In genomic region chr9:121324755-121325154, GRCh38 we compare ENCODE assay signal across 21 cellular contexts. TPM values are rescaled to one million over a fixed set of nuclear protein-coding genes. Genes with fewer than 3 reads are reported as not detected.
DNase-seq lines count a peak whose midpoint lies in the region; ATAC-seq and TF ChIP-seq lines count a peak whose summit lies in the region.
"Had no signal": no experiment of that assay in that cellular context is flagged by ENCODE, and none has a peak within 500 bp of the region (broad histone marks: within the 10 kb centered on the region; RNA-seq: fewer than 3 reads in every experiment).

No MANE protein-coding gene starts in this region.

- H2AFZ ChIP-seq in osteoblast (ENCODE audit: low read length), result no peak overlapping the region
- no peak overlapping the region for H2AFZ ChIP-seq in hepatocyte

- H3K27me3 Mint-ChIP-seq in effector memory CD8-positive, alpha-beta T cell, result no peaks in the 10 kb centered on the region
- no peaks in the 10 kb centered on the region for H3K27me3 Mint-ChIP-seq in activated T-cell treated with anti-CD3 and anti-CD28 coated beads, Interleukin-2, amount 50 U/mL, for 4 hours (ENCODE audit: low read depth)
- H3K27me3 Mint-ChIP-seq in naive thymus-derived CD8-positive, alpha-beta T cell, result no peaks in the 10 kb centered on the region
- H3K27me3 Mint-ChIP-seq: CD4-positive, CD25-positive, alpha-beta regulatory T cell; central memory CD8-positive, alpha-beta T cell had no signal

- H3K4me3 Mint-ChIP-seq in effector memory CD8-positive, alpha-beta T cell, result no peak overlapping the region
- no peak overlapping the region for H3K4me3 Mint-ChIP-seq in activated T-cell treated with anti-CD3 and anti-CD28 coated beads, Interleukin-2, amount 50 U/mL, for 4 hours
- H3K4me3 Mint-ChIP-seq in naive thymus-derived CD8-positive, alpha-beta T cell, result no peak overlapping the region
- H3K4me3 Mint-ChIP-seq: CD4-positive, CD25-positive, alpha-beta regulatory T cell; central memory CD8-positive, alpha-beta T cell had no signal

- 100% methylated on average over 2 of the region's 2 CpGs for WGBS in hepatocyte (ENCODE audit: low lambda C conversion rate, missing lambda C conversion rate)

- POLR2A ChIA-PET in naive thymus-derived CD8-positive, alpha-beta T cell (lab: Charles Lee), result no interaction called here

- no peaks in the 10 kb centered on the region for H3K9me3 Mint-ChIP-seq in effector memory CD8-positive, alpha-beta T cell
- no peaks in the 10 kb centered on the region for H3K9me3 Mint-ChIP-seq in activated T-cell treated with anti-CD3 and anti-CD28 coated beads, Interleukin-2, amount 50 U/mL, for 4 hours
- no peaks in the 10 kb centered on the region for H3K9me3 Mint-ChIP-seq in naive thymus-derived CD8-positive, alpha-beta T cell
- H3K9me3 Mint-ChIP-seq: CD4-positive, CD25-positive, alpha-beta regulatory T cell; central memory CD8-positive, alpha-beta T cell had no signal

- H4K20me1 ChIP-seq in osteoblast (ENCODE audit: insufficient read depth, low read length), result peaks cover 3% of the 10 kb centered on the region
- H4K20me1 ChIP-seq in hepatocyte (ENCODE audit: insufficient read depth, poor library complexity, severe bottlenecking), result no peaks in the 10 kb centered on the region

- intact Hi-C loops in tibial artery (cut with DNase I; ENCODE audit: low total_unique reads), result loop anchor here (5.0 kb wide), 1 partner anchor 48 kb away; the partner anchor contains the start of gene STOM

- H3K27ac ChIP-seq in osteoblast (ENCODE audit: low read depth, low read length) (peak overlapping the region; percentile 63), tibial artery (peak overlapping the region; percentile 92 to 95), hepatocyte (no peak overlapping the region)
- H3K27ac ChIP-seq: WERI-Rb-1 had no signal

- H3K79me2 ChIP-seq in osteoblast (ENCODE audit: insufficient read depth, low read length) (peaks cover 6% of the 10 kb centered on the region), hepatocyte (no peaks in the 10 kb centered on the region)

- H3K4me3 ChIP-seq in adipocyte (ENCODE audit: low read length), result no peak overlapping the region
- H3K4me3 ChIP-seq in osteoblast (ENCODE audit: insufficient read depth, low read length), result no peak overlapping the region
- H3K4me3 ChIP-seq in tibial artery, result no peak overlapping the region
- H3K4me3 ChIP-seq in hepatocyte, result no peak overlapping the region

- peak overlapping the region; percentile 35 to 60 for H3K27ac Mint-ChIP-seq in effector memory CD8-positive, alpha-beta T cell
- H3K27ac Mint-ChIP-seq in naive thymus-derived CD8-positive, alpha-beta T cell, result peak overlapping the region in 2 of 10 donors; percentile 5 to 31
- H3K27ac Mint-ChIP-seq: CD4-positive, CD25-positive, alpha-beta regulatory T cell had no signal

- ATAC-seq in effector memory CD8-positive, alpha-beta T cell (replicated peaks), result no peak
- no peak for ATAC-seq in activated T-cell treated with anti-CD3 and anti-CD28 coated beads, Interleukin-2, amount 50 U/mL, for 4 hours
- ATAC-seq in naive thymus-derived CD8-positive, alpha-beta T cell, result no peak
- ATAC-seq: HCT116, left lobe of liver had no signal

- H3K9ac ChIP-seq in adipocyte (ENCODE audit: low read length), result peak overlapping the region; percentile 72

- peaks cover 31 to 39% of the 10 kb centered on the region in 2 donors for H3K4me1 Mint-ChIP-seq in effector memory CD8-positive, alpha-beta T cell (ENCODE audit: low read depth in 2 of 2)
- H3K4me1 Mint-ChIP-seq in activated T-cell treated with anti-CD3 and anti-CD28 coated beads, Interleukin-2, amount 50 U/mL, for 4 hours (ENCODE audit: low read depth), result peaks cover 18% of the 10 kb centered on the region
- peaks cover 3 to 27% (median 15%) of the 10 kb centered on the region in 4 donors for H3K4me1 Mint-ChIP-seq in naive thymus-derived CD8-positive, alpha-beta T cell

- H3K4me2 ChIP-seq in osteoblast (ENCODE audit: insufficient read depth, low read length) (no peak overlapping the region), hepatocyte (no peak overlapping the region)

- TF ChIP-seq CTCF in osteoblast (IDR thresholded peaks at IDR 0.05; ENCODE audit: extremely low read depth, low read depth, low read length) (no peak), tibial artery (IDR thresholded peaks at IDR 0.05) (no peak), hepatocyte (IDR thresholded peaks at IDR 0.05; ENCODE audit: poor library complexity) (no peak)

- H3K4me1 ChIP-seq in adipocyte (ENCODE audit: control insufficient read depth, insufficient read depth, low read length), result peaks cover 54% of the 10 kb centered on the region
- peaks cover 41% of the 10 kb centered on the region for H3K4me1 ChIP-seq in osteoblast (ENCODE audit: insufficient read depth, low read length)
- H3K4me1 ChIP-seq in tibial artery, result peaks cover 0 to 90% (median 68%) of the 10 kb centered on the region in 4 donors
- H3K4me1 ChIP-seq in hepatocyte (ENCODE audit: insufficient read depth), result peaks cover 10% of the 10 kb centered on the region

- no peaks in the 10 kb centered on the region for H3K9me3 ChIP-seq in adipocyte (ENCODE audit: control insufficient read depth, low read length)
- H3K9me3 ChIP-seq in osteoblast (ENCODE audit: low read depth, low read length), result no peaks in the 10 kb centered on the region
- H3K9me3 ChIP-seq in tibial artery, result no peaks in the 10 kb centered on the region
- no peaks in the 10 kb centered on the region for H3K9me3 ChIP-seq in hepatocyte (ENCODE audit: low read depth)

- H3K9me2 ChIP-seq in hepatocyte (replicated peaks; ENCODE audit: insufficient read depth), result no peaks in the 10 kb centered on the region

- H3K36me3 Mint-ChIP-seq in effector memory CD8-positive, alpha-beta T cell (ENCODE audit: insufficient read depth), result peaks cover 12% of the 10 kb centered on the region
- H3K36me3 Mint-ChIP-seq in activated T-cell treated with anti-CD3 and anti-CD28 coated beads, Interleukin-2, amount 50 U/mL, for 4 hours (ENCODE audit: insufficient read depth), result peaks cover 6% of the 10 kb centered on the region
- peaks cover 0 to 4% (median 3%) of the 10 kb centered on the region in 3 donors for H3K36me3 Mint-ChIP-seq in naive thymus-derived CD8-positive, alpha-beta T cell

- H3K36me3 ChIP-seq in adipocyte (ENCODE audit: control insufficient read depth, insufficient read depth, low read length, severe bottlenecking) (peaks cover 72% of the 10 kb centered on the region), osteoblast (ENCODE audit: insufficient read depth, low read length) (peaks cover 83% of the 10 kb centered on the region), tibial artery (peaks cover 85 to 92% (median 91%) of the 10 kb centered on the region in 3 donors), hepatocyte (replicated peaks; ENCODE audit: insufficient read depth, low read depth) (peaks cover 3% of the 10 kb centered on the region)

- DNase-seq in adipocyte (ENCODE audit: low read depth) (no peak), osteoblast (ENCODE audit: insufficient read length, low spot score, missing footprints) (no peak), tibial artery (no peak), NCI-H82 treated with DMSO at 0.1 percent for 48 hours (lab: John Stamatoyannopoulos, UW; ENCODE audit: unreplicated experiment) (no peak), hepatocyte (ENCODE audit: low spot score) (no peak)
- DNase-seq in effector memory CD8-positive, alpha-beta T cell, result no peak
- no peak for DNase-seq in activated T-cell treated with anti-CD3 and anti-CD28 coated beads, Interleukin-2, amount 50 U/mL, for 4 hours
- DNase-seq in naive thymus-derived CD8-positive, alpha-beta T cell, result no peak
- DNase-seq: activated CD8-positive, alpha-beta memory T cell treated with anti-CD3 and anti-CD28 coated beads, Interleukin-2, amount 50 U/mL, for 4 hours; activated naive CD4-positive, alpha-beta T cell treated with anti-CD3 and anti-CD28 coated beads, Interleukin-2, amount 50 U/mL, for 16 hours; CD4-positive, CD25-positive, alpha-beta regulatory T cell; EL; KG1; NCI-H1436 treated with DMSO at 0.1 percent for 48 hours; NCI-H446; OCI-M1; stimulated activated CD4-positive, alpha-beta T cell treated with anti-CD3 and anti-CD28 coated beads, Interleukin-12 subunit alpha, Interleukin-12 subunit beta, amount 100 ng/mL, for 4 hours; WERI-Rb-1 had no signal

- no peaks in the 10 kb centered on the region for H3K27me3 ChIP-seq in adipocyte (replicated peaks; ENCODE audit: control insufficient read depth, insufficient read depth, low read length)
- no peaks in the 10 kb centered on the region for H3K27me3 ChIP-seq in osteoblast (ENCODE audit: insufficient read depth, low read length)
- H3K27me3 ChIP-seq in tibial artery, result no peaks in the 10 kb centered on the region
- no peaks in the 10 kb centered on the region for H3K27me3 ChIP-seq in hepatocyte

RNA-seq across cellular contexts. Expression of gene STOM, which starts 45.3 kb away (rescaled TPM):
- 114 and 146 TPM in 2 replicates for total RNA-seq in osteoblast
- 10 to 100 TPM; 41.9 to 46.8 (median 46.7) TPM for total RNA-seq in activated T-cell treated with anti-CD3 and anti-CD28 coated beads, Interleukin-2, amount 50 U/mL, for 4 hours
- 10 to 100 TPM; 16.0 to 17.9 TPM for total RNA-seq in naive thymus-derived CD8-positive, alpha-beta T cell
- 100 to 1,000 TPM in 1 of 3 donors, 10 to 100 TPM in 2; 18.7 to 193 (median 19.5) TPM for polyA plus RNA-seq in naive thymus-derived CD8-positive, alpha-beta T cell
- 130 and 156 TPM in 2 replicates for total RNA-seq in hepatocyte
- 85.5 and 93.7 TPM in 2 replicates for polyA plus RNA-seq in hepatocyte

RNA-seq across cellular contexts. Expression of gene GSN, which starts 56.8 kb away (rescaled TPM):
- total RNA-seq in osteoblast, result 372 and 405 TPM in 2 replicates
- total RNA-seq in activated T-cell treated with anti-CD3 and anti-CD28 coated beads, Interleukin-2, amount 50 U/mL, for 4 hours, result 1 to 10 TPM; 1.3 to 2.0 (median 1.9) TPM
- 1 to 10 TPM; 7.0 to 7.9 TPM for total RNA-seq in naive thymus-derived CD8-positive, alpha-beta T cell
- 1 to 10 TPM; 2.0 to 3.3 (median 3.0) TPM for polyA plus RNA-seq in naive thymus-derived CD8-positive, alpha-beta T cell
- 369 and 396 TPM in 2 replicates for total RNA-seq in hepatocyte
- 321 and 404 TPM in 2 replicates for polyA plus RNA-seq in hepatocyte

Comparison
In these comparisons a context has a peak if more than half of its experiments do, and no peak if none do; other contexts are left out.
1. RNA of gene GSN, which starts 56.8 kb away (total RNA-seq): 369 to 396 TPM in hepatocyte and 372 to 405 TPM in osteoblast; 7.0 to 7.9 TPM in naive thymus-derived CD8-positive, alpha-beta T cell and 1.3 to 2.0 TPM in activated T-cell treated with anti-CD3 and anti-CD28 coated beads, Interleukin-2, amount 50 U/mL, for 4 hours; every median in the first group is over 10 times any median in the second.